In genomic region chr6:158870418-158870957, GRCh38 we compare ENCODE assay signal across 7 cellular contexts. TPM values are rescaled to one million over a fixed set of nuclear protein-coding genes. Genes with fewer than 3 reads are reported as not detected.
DNase-seq lines count a peak whose midpoint lies in the region; ATAC-seq and TF ChIP-seq lines count a peak whose summit lies in the region.

No MANE protein-coding gene starts in this region.

- no peaks in the 10 kb centered on the region for H3K9me3 Mint-ChIP-seq in neural crest cell

- H3K27ac ChIP-seq in body of pancreas, result peak overlapping the region; percentile 92 to 100 (median 98)

- peak overlapping the region; percentile 92 for H3K4me3 Mint-ChIP-seq in neural crest cell

- H3K4me1 Mint-ChIP-seq in neural crest cell, result peaks cover 12% of the 10 kb centered on the region

- no peaks in the 10 kb centered on the region for H3K9me3 ChIP-seq in body of pancreas

- no peak for DNase-seq in body of pancreas
- no peak for DNase-seq in neural crest cell (ENCODE audit: low read depth, low spot score)
- DNase-seq in G401 (ENCODE audit: low spot score), result no peak
- no peak for DNase-seq in NCI-H187 treated with DMSO at 0.1 percent for 48 hours (lab: John Stamatoyannopoulos, UW)
- DNase-seq in EL, result no peak

- peaks cover 18% of the 10 kb centered on the region for H3K27me3 Mint-ChIP-seq in neural crest cell (ENCODE audit: low read depth)

- no peaks in the 10 kb centered on the region for H3K36me3 ChIP-seq in body of pancreas (replicated peaks in 1 of 2; ENCODE audit: insufficient read depth in 1 of 2, low read depth in 2 of 2)

- no peaks in the 10 kb centered on the region for H3K36me3 Mint-ChIP-seq in neural crest cell (ENCODE audit: low read depth)

- ATAC-seq in GM18858 (IDR thresholded peaks at IDR 0.05; ENCODE audit: unreplicated experiment) (peak; percentile 7), HG03460 (IDR thresholded peaks at IDR 0.05; ENCODE audit: unreplicated experiment) (peak; percentile 15), body of pancreas (no peak)

- H3K4me3 ChIP-seq in body of pancreas, result no peak overlapping the region

- TF ChIP-seq CTCF in body of pancreas (IDR thresholded peaks at IDR 0.05), result no peak
- no peak for TF ChIP-seq CTCF in neural crest cell (conservative IDR thresholded peaks at IDR 0.05)

- in situ Hi-C loops in G401 (cut with HindIII; ENCODE audit: low sequenced_read_pairs), result no loop called here

- WGBS in body of pancreas, 2 donors, result 89 to 91% methylated on average over 11 of the region's 11 CpGs

- H3K27ac Mint-ChIP-seq in neural crest cell (ENCODE audit: unreplicated experiment), result no peak overlapping the region

- peaks cover 17% of the 10 kb centered on the region for H3K4me1 ChIP-seq in body of pancreas

- TF ChIP-seq POLR2A in body of pancreas (IDR thresholded peaks at IDR 0.05), result no peak

- intact Hi-C loops in body of pancreas (cut with DNase I), result no loop called here

- H3K27me3 ChIP-seq in body of pancreas, result no peaks in the 10 kb centered on the region

RNA-seq across cellular contexts. Expression of gene EZR, which starts 51.3 kb away (rescaled TPM):
- 100 to 1,000 TPM in 1 of 2 donors, 10 to 100 TPM in 1; 76.8 to 103 TPM for total RNA-seq in body of pancreas
- total RNA-seq in neural crest cell, result 86.7 and 88.2 TPM in 2 replicates
- 206 and 261 TPM in 2 replicates for total RNA-seq in G401 (2014; rRNA removed; shearing (Covaris generic))
